7 cellular contexts compared by ENCODE assay signal in the genomic region with DNA sequence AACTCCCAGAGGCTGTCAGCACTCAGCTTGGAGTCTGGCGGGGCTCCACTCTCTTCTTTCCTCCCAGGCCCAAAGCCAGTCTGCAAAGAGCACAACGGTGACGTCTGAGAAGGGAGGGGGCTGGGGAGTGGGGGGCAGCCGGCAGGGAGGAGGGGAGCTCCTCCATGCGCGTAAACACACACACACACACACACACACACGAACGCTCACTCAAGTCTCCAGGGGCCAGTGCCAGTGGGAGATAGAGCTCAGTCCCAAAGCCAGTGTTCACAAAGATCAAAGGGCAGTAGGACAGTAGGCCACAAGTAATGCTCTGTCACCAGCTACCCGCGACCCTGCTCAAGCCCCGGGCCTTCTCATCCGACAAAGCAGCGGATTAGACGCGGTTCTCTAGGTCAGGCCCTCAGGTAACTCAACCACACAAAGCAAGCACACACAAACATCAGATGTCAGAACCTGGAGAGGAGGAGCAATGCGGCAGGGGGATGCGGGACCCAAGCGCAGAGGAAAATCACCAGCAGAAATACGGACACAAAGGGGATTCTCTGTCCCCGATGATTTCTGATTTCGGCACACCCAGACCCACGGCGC. TPM values are rescaled to one million over a fixed set of nuclear protein-coding genes. Genes with fewer than 3 reads are reported as not detected.
DNase-seq lines count a peak whose midpoint lies in the region; ATAC-seq lines count a peak whose summit lies in the region.

No MANE protein-coding gene starts in this region.

- peaks cover 20% of the 10 kb centered on the region for H3K4me1 ChIP-seq in HUES64 (ENCODE audit: insufficient read depth, low read length)

- 3% methylated on average over 20 of the region's 23 CpGs for WGBS in HUES64

- ATAC-seq in activated CD4-positive, CD25-positive, alpha-beta regulatory T cell treated with anti-CD3 and anti-CD28 coated beads, Interleukin-2, amount 50 U/mL, for 24 hours = no peak
- no peak for ATAC-seq in GM21737 (IDR thresholded peaks at IDR 0.05; ENCODE audit: unreplicated experiment)

- H3K27me3 ChIP-seq in HUES64 (ENCODE audit: insufficient read depth, low read length) = peaks cover 2% of the 10 kb centered on the region; the same call in 1 of the 2 replicates

- peak in 54 of 58 donors; percentile 19 to 88 (median 75) for DNase-seq in anterior cingulate cortex (lab: John Stamatoyannopoulos, UW)
- DNase-seq in hepatic stellate cell (ENCODE audit: low spot score) = peak; percentile 41
- peak; percentile 89 for DNase-seq in pons (ENCODE audit: low spot score)
- DNase-seq in kidney tubule cell (ENCODE audit: low spot score) = no peak

- no peak overlapping the region for H3K27ac ChIP-seq in HUES64 (ENCODE audit: low read depth, low read length)

- no peaks in the 10 kb centered on the region for H3K9me3 ChIP-seq in HUES64 (ENCODE audit: insufficient read depth, low read depth, low read length)

- H3K4me3 ChIP-seq in HUES64 (ENCODE audit: low read length) = peak overlapping the region; percentile 56

- H3K36me3 ChIP-seq in HUES64 (ENCODE audit: insufficient read depth, low read length) = no peaks in the 10 kb centered on the region

- peak overlapping the region; percentile 62 for H3K9ac ChIP-seq in HUES64 (ENCODE audit: low read depth, low read length)

RNA-seq across cellular contexts. Expression of a gene that starts 19.9 kb away (rescaled TPM):
- polyA plus RNA-seq in HUES64 (2013, experiment 1 of 2) = 29.6 TPM
- 39.2 TPM for polyA plus RNA-seq in HUES64 (2013, experiment 2 of 2)

RNA-seq across cellular contexts. Expression of a gene that starts 52.9 kb away (rescaled TPM):
- polyA plus RNA-seq in HUES64 (2013, experiment 1 of 2) = not detected
- not detected for polyA plus RNA-seq in HUES64 (2013, experiment 2 of 2)
